8 cellular contexts compared by ENCODE assay signal in the genomic region with DNA sequence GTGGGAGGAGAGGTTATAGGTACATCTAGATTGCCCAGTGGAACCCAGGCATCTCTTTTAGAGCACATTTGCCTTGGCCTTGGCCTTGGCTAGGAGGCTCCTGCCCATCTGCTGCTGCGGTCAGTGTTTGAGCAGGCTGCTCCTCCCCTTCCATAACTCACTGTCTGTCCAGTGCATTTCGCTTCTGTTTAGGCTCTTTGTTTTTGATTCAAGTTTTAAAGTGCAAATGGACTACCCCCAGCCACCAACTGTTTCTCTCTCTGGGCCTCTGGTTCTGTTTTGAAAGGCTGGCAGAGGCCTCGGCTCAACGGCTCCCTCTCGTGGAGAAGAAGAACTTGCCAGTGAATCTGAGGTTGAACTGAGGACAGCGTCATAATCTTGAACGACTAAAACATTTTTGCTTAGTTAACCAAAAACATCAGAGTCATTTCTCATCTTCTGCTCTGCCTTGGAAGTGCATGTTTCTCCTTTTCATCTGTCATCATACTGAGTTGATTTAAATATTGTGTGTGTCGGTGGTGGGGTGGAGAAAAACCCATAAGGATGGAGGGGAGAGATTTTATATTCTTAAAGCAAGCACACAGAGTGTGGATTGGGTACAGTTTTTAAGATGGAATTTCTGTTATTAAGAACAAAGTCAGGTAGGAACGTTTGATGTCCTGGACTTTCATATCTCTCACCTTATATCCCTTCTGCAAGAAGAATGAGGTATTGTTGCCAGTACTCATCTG.
DNase-seq lines count a peak whose midpoint lies in the region; ATAC-seq and TF ChIP-seq lines count a peak whose summit lies in the region.

No MANE protein-coding gene starts in this region.

- H4K20me1 ChIP-seq in fibroblast of lung (ENCODE audit: control insufficient read depth, extremely low read depth, insufficient read depth, low read length) = no peaks in the 10 kb centered on the region

- no peak overlapping the region for H2AFZ ChIP-seq in fibroblast of lung (ENCODE audit: low read length)

- peaks cover 10% of the 10 kb centered on the region for H3K36me3 ChIP-seq in CD8-positive, alpha-beta T cell (ENCODE audit: insufficient read depth, low read length)
- no peaks in the 10 kb centered on the region for H3K36me3 ChIP-seq in Panc1 (ENCODE audit: control insufficient read depth, insufficient read depth, low read length)
- H3K36me3 ChIP-seq in fibroblast of lung (ENCODE audit: control insufficient read depth, insufficient read depth, low read length) = peaks cover 2% of the 10 kb centered on the region

- H3K4me3 Mint-ChIP-seq in CD8-positive, alpha-beta T cell = no peak overlapping the region
- H3K4me3 Mint-ChIP-seq in HFFc6 = no peak overlapping the region
- no peak overlapping the region for H3K4me3 Mint-ChIP-seq in activated T-helper 1 cell treated with anti-CD3 and anti-CD28 coated beads, Interleukin-12 subunit alpha, Interleukin-12 subunit beta, Interleukin-2, Interleukin-4 antibody, amounts not matched to agents 30 ng/mL and 10 ng/mL and 1 ng/mL, durations not matched to agents 14 hours and 24 hours and 36 hours
- no peak overlapping the region for H3K4me3 Mint-ChIP-seq in neural crest cell
- H3K4me3 Mint-ChIP-seq in stimulated activated naive CD8-positive, alpha-beta T cell treated with anti-CD3 and anti-CD28 coated beads, Interleukin-15, amount 100 ng/mL, for 72 hours = no peak overlapping the region

- no TSS peak for BruUV-seq in Panc1 (replicated peaks; lab: Mats Ljungman, UMichigan)

- H3K4me1 ChIP-seq in CD8-positive, alpha-beta T cell (ENCODE audit: insufficient read depth, low read length) = peaks cover 12% of the 10 kb centered on the region
- H3K4me1 ChIP-seq in Panc1 (ENCODE audit: control insufficient read depth, insufficient read depth, low read length) = no peaks in the 10 kb centered on the region
- H3K4me1 ChIP-seq in fibroblast of lung (ENCODE audit: control insufficient read depth, extremely low read depth, insufficient read depth, low read length) = peaks cover 3% of the 10 kb centered on the region

- peak; percentile 49 to 80 (median 65) for DNase-seq in CD8-positive, alpha-beta T cell
- peak; percentile 68 for DNase-seq in HFFc6
- DNase-seq in Panc1 (ENCODE audit: low read depth, low spot score) = peak; percentile 46
- peak; percentile 55 for DNase-seq in activated T-helper 1 cell treated with anti-CD3 and anti-CD28 coated beads, Interleukin-12 subunit alpha, Interleukin-12 subunit beta, Interleukin-2, Interleukin-4 antibody, amounts not matched to agents 30 ng/mL and 10 ng/mL and 1 ng/mL, durations not matched to agents 14 hours and 24 hours and 36 hours (ENCODE audit: low spot score)
- peak; percentile 66 to 89 for DNase-seq in fibroblast of lung (ENCODE audit: low read depth in 2 of 2)
- peak; percentile 63 for DNase-seq in neural crest cell (ENCODE audit: low read depth, low spot score)
- peak; percentile 61 to 72 for DNase-seq in stimulated activated naive CD8-positive, alpha-beta T cell treated with anti-CD3 and anti-CD28 coated beads, Interleukin-15, amount 100 ng/mL, for 72 hours

- no peak overlapping the region for H3K27ac ChIP-seq in CD8-positive, alpha-beta T cell (ENCODE audit: low read depth, low read length)
- H3K27ac ChIP-seq in Panc1 (ENCODE audit: low read length) = no peak overlapping the region
- H3K27ac ChIP-seq in fibroblast of lung (ENCODE audit: insufficient read depth, low read length) = no peak overlapping the region

- H3K4me1 Mint-ChIP-seq in CD8-positive, alpha-beta T cell (ENCODE audit: low read depth) = peaks cover 40% of the 10 kb centered on the region
- H3K4me1 Mint-ChIP-seq in HFFc6 (ENCODE audit: low read depth) (peaks cover 23% of the 10 kb centered on the region), neural crest cell (peaks cover 45% of the 10 kb centered on the region)
- peaks cover 31% of the 10 kb centered on the region for H3K4me1 Mint-ChIP-seq in activated T-helper 1 cell treated with anti-CD3 and anti-CD28 coated beads, Interleukin-12 subunit alpha, Interleukin-12 subunit beta, Interleukin-2, Interleukin-4 antibody, amounts not matched to agents 30 ng/mL and 10 ng/mL and 1 ng/mL, durations not matched to agents 14 hours and 24 hours and 36 hours (ENCODE audit: low read depth)
- peaks cover 50% of the 10 kb centered on the region for H3K4me1 Mint-ChIP-seq in stimulated activated naive CD8-positive, alpha-beta T cell treated with anti-CD3 and anti-CD28 coated beads, Interleukin-15, amount 100 ng/mL, for 72 hours

- H3K79me2 ChIP-seq in fibroblast of lung (ENCODE audit: control insufficient read depth, insufficient read depth, low read length) = no peaks in the 10 kb centered on the region

- H3K27ac Mint-ChIP-seq in CD8-positive, alpha-beta T cell = peak overlapping the region; percentile 2
- H3K27ac Mint-ChIP-seq in HFFc6 (peak overlapping the region; percentile 59), neural crest cell (ENCODE audit: unreplicated experiment) (no peak overlapping the region)
- H3K27ac Mint-ChIP-seq in activated T-helper 1 cell treated with anti-CD3 and anti-CD28 coated beads, Interleukin-12 subunit alpha, Interleukin-12 subunit beta, Interleukin-2, Interleukin-4 antibody, amounts not matched to agents 30 ng/mL and 10 ng/mL and 1 ng/mL, durations not matched to agents 14 hours and 24 hours and 36 hours = peak overlapping the region; percentile 77
- peak overlapping the region in 1 of 2 donors; percentile 94 for H3K27ac Mint-ChIP-seq in stimulated activated naive CD8-positive, alpha-beta T cell treated with anti-CD3 and anti-CD28 coated beads, Interleukin-15, amount 100 ng/mL, for 72 hours

- peaks cover 45% of the 10 kb centered on the region for H3K36me3 Mint-ChIP-seq in CD8-positive, alpha-beta T cell
- peaks cover 14% of the 10 kb centered on the region for H3K36me3 Mint-ChIP-seq in HFFc6 (ENCODE audit: low read depth)
- H3K36me3 Mint-ChIP-seq in activated T-helper 1 cell treated with anti-CD3 and anti-CD28 coated beads, Interleukin-12 subunit alpha, Interleukin-12 subunit beta, Interleukin-2, Interleukin-4 antibody, amounts not matched to agents 30 ng/mL and 10 ng/mL and 1 ng/mL, durations not matched to agents 14 hours and 24 hours and 36 hours (ENCODE audit: low read depth) = peaks cover 34% of the 10 kb centered on the region
- peaks cover 16% of the 10 kb centered on the region for H3K36me3 Mint-ChIP-seq in neural crest cell (ENCODE audit: low read depth)

- in situ Hi-C loops in Panc1 (cut with HindIII; ENCODE audit: low pct_unique_long_range_greater_than_20kb, low sequenced_read_pairs) = no loop called here

- H3K27me3 Mint-ChIP-seq in CD8-positive, alpha-beta T cell (ENCODE audit: low read depth) = no peaks in the 10 kb centered on the region
- H3K27me3 Mint-ChIP-seq in HFFc6 (ENCODE audit: insufficient read depth) (peaks cover 4% of the 10 kb centered on the region; the same call in 1 of the 2 replicates), neural crest cell (ENCODE audit: low read depth) (no peaks in the 10 kb centered on the region)
- H3K27me3 Mint-ChIP-seq in activated T-helper 1 cell treated with anti-CD3 and anti-CD28 coated beads, Interleukin-12 subunit alpha, Interleukin-12 subunit beta, Interleukin-2, Interleukin-4 antibody, amounts not matched to agents 30 ng/mL and 10 ng/mL and 1 ng/mL, durations not matched to agents 14 hours and 24 hours and 36 hours (ENCODE audit: insufficient read depth) = peaks cover 1% of the 10 kb centered on the region
- H3K27me3 Mint-ChIP-seq in stimulated activated naive CD8-positive, alpha-beta T cell treated with anti-CD3 and anti-CD28 coated beads, Interleukin-15, amount 100 ng/mL, for 72 hours = no peaks in the 10 kb centered on the region

- CTCF ChIA-PET in CD8-positive, alpha-beta T cell (lab: Charles Lee) = interaction anchor here (0.9 to 1.1 kb wide), 2 partner anchors 11 to 132 kb away, joined by 3 to 5 read pairs; no protein-coding TSS in a partner anchor
- CTCF ChIA-PET in Panc1 (lab: Charles Lee) = no interaction called here

- no peaks in the 10 kb centered on the region for H3K27me3 ChIP-seq in CD8-positive, alpha-beta T cell (ENCODE audit: insufficient read depth, low read length)
- H3K27me3 ChIP-seq in Panc1 (ENCODE audit: control insufficient read depth, insufficient read depth, low read length) = no peaks in the 10 kb centered on the region
- H3K27me3 ChIP-seq in fibroblast of lung (ENCODE audit: control insufficient read depth, insufficient read depth, low read length) = no peaks in the 10 kb centered on the region

- peak; percentile 89 for ATAC-seq in CD8-positive, alpha-beta T cell
- ATAC-seq in Panc1 (peak; percentile 82), HG02588 (IDR thresholded peaks at IDR 0.05; ENCODE audit: unreplicated experiment) (no peak)
- peak; percentile 83 for ATAC-seq in stimulated activated naive CD8-positive, alpha-beta T cell treated with anti-CD3 and anti-CD28 coated beads, Interleukin-15, amount 100 ng/mL, for 72 hours

- H3K4me3 ChIP-seq in CD8-positive, alpha-beta T cell (ENCODE audit: low read depth, low read length) = no peak overlapping the region
- no peak overlapping the region for H3K4me3 ChIP-seq in Panc1 (ENCODE audit: low read depth in 2 of 2, low read length in 2 of 2)
- no peak overlapping the region for H3K4me3 ChIP-seq in fibroblast of lung (replicated peaks in 1 of 4; ENCODE audit: control extremely low read depth in 1 of 4, insufficient read depth in 1 of 4, low read depth in 3 of 4, low read length in 4 of 4)

- POLR2A ChIA-PET in CD8-positive, alpha-beta T cell (lab: Charles Lee) = no interaction called here
- POLR2A ChIA-PET in Panc1 (lab: Charles Lee) = no interaction called here

- intact Hi-C loops in CD8-positive, alpha-beta T cell (cut with DNase I, micrococcal nuclease) = loop anchor here (1.0 to 5.0 kb wide), 7 partner anchors 131 to 1584 kb away; no protein-coding TSS in a partner anchor
- intact Hi-C loops in Panc1 (cut with micrococcal nuclease; ENCODE audit: unreplicated experiment) = loop anchor here (5.0 to 10.0 kb wide), 3 partner anchors 133 to 1277 kb away; partner anchors contain the start of gene JARID2
- intact Hi-C loops in activated T-helper 1 cell treated with anti-CD3 and anti-CD28 coated beads, Interleukin-12 subunit alpha, Interleukin-12 subunit beta, Interleukin-2, Interleukin-4 antibody, amounts not matched to agents 30 ng/mL and 10 ng/mL and 1 ng/mL, durations not matched to agents 14 hours and 24 hours and 36 hours (cut with micrococcal nuclease) = loop anchor here (1.0 to 5.0 kb wide), 5 partner anchors 132 to 1281 kb away; no protein-coding TSS in a partner anchor

- no peaks in the 10 kb centered on the region for H3K9me3 Mint-ChIP-seq in CD8-positive, alpha-beta T cell
- H3K9me3 Mint-ChIP-seq in HFFc6 (no peaks in the 10 kb centered on the region), neural crest cell (no peaks in the 10 kb centered on the region)
- H3K9me3 Mint-ChIP-seq in activated T-helper 1 cell treated with anti-CD3 and anti-CD28 coated beads, Interleukin-12 subunit alpha, Interleukin-12 subunit beta, Interleukin-2, Interleukin-4 antibody, amounts not matched to agents 30 ng/mL and 10 ng/mL and 1 ng/mL, durations not matched to agents 14 hours and 24 hours and 36 hours = no peaks in the 10 kb centered on the region
- H3K9me3 Mint-ChIP-seq in stimulated activated naive CD8-positive, alpha-beta T cell treated with anti-CD3 and anti-CD28 coated beads, Interleukin-15, amount 100 ng/mL, for 72 hours = no peaks in the 10 kb centered on the region

- TF ChIP-seq CTCF in CD8-positive, alpha-beta T cell (IDR thresholded peaks at IDR 0.05) = peak; percentile 92
- TF ChIP-seq CTCF in HFFc6 (IDR thresholded peaks at IDR 0.05) = peak; percentile 97
- peak; percentile 97 for TF ChIP-seq CTCF in Panc1 (IDR thresholded peaks at IDR 0.05)
- peak; percentile 97 for TF ChIP-seq CTCF in fibroblast of lung (conservative IDR thresholded peaks at IDR 0.05 in 1 of 2, IDR thresholded peaks at IDR 0.05 in 1 of 2; ENCODE audit: low read depth in 1 of 2, low read length in 2 of 2)
- peak; percentile 93 for TF ChIP-seq CTCF in neural crest cell (conservative IDR thresholded peaks at IDR 0.05)

- no peaks in the 10 kb centered on the region for H3K9me3 ChIP-seq in CD8-positive, alpha-beta T cell (ENCODE audit: low read length)
- H3K9me3 ChIP-seq in Panc1 (ENCODE audit: control insufficient read depth, insufficient read depth, low read depth, low read length) = no peaks in the 10 kb centered on the region
- no peaks in the 10 kb centered on the region for H3K9me3 ChIP-seq in fibroblast of lung (ENCODE audit: control insufficient read depth, insufficient read depth, low read depth, low read length)

- no peak overlapping the region for H3K4me2 ChIP-seq in fibroblast of lung (ENCODE audit: extremely low read depth, insufficient read depth, low read length)

- H3K9ac ChIP-seq in fibroblast of lung (ENCODE audit: insufficient read depth, low read length) = no peak overlapping the region
